21 cellular contexts compared by ENCODE assay signal in genomic region chr2:79792097-79792496, GRCh38.
"Had no signal": no experiment of that assay in that cellular context is flagged by ENCODE, and none has a peak within 500 bp of the region (broad histone marks: within the 10 kb centered on the region; RNA-seq: fewer than 3 reads in every experiment).

No MANE protein-coding gene starts in this region.

- H3K9me3 ChIP-seq: heart right ventricle, right atrium auricular region, tibial nerve had no signal

- H2AFZ ChIP-seq: parathyroid adenoma had no signal

- H3K79me2 ChIP-seq: parathyroid adenoma had no signal

- H3K27me3 ChIP-seq: esophagus squamous epithelium, heart right ventricle, right atrium auricular region, tibial nerve had no signal

- H3K4me1 ChIP-seq: esophagus squamous epithelium, heart right ventricle, parathyroid adenoma, right atrium auricular region, tibial nerve had no signal

- FAIRE-seq: bronchial epithelial cell, endometrium, islet of Langerhans had no signal

- H3K9ac ChIP-seq: parathyroid adenoma had no signal

- DNase-seq: activated B cell treated with CpG ODN at 0.5 μM for 24 hours; activated CD4-positive, alpha-beta T cell treated with anti-CD3 and anti-CD28 coated beads, Interleukin-2, amount 50 U/mL, for 1 hour; activated CD8-positive, alpha-beta T cell treated with anti-CD3 and anti-CD28 coated beads for 36 hours; activated T-cell treated with anti-CD3 and anti-CD28 coated beads, Interleukin-2, amount 50 U/mL, for 4 hours; effector CD8-positive, alpha-beta T cell; esophagus squamous epithelium; foreskin melanocyte; heart right ventricle; left ventricle myocardium superior; naive thymus-derived CD4-positive, alpha-beta T cell; nucleus accumbens; stimulated activated naive CD4-positive, alpha-beta T cell; T-helper 9 cell had no signal

- H3K27ac ChIP-seq: epithelial cell of prostate, esophagus squamous epithelium, heart right ventricle, parathyroid adenoma, right atrium auricular region, tibial nerve had no signal

- ATAC-seq: activated CD8-positive, alpha-beta T cell treated with anti-CD3 and anti-CD28 coated beads for 36 hours; activated naive CD4-positive, alpha-beta T cell treated with anti-CD3 and anti-CD28 coated beads, Interleukin-2, amount 50 U/mL, for 72 hours; activated T-cell treated with anti-CD3 and anti-CD28 coated beads, Interleukin-2, amount 50 U/mL, for 4 hours; heart right ventricle; left ventricle myocardium superior; naive thymus-derived CD4-positive, alpha-beta T cell had no signal

- H3K4me3 ChIP-seq: esophagus squamous epithelium, heart right ventricle, right atrium auricular region, tibial nerve had no signal

- H3K36me3 ChIP-seq: esophagus squamous epithelium, heart right ventricle, right atrium auricular region, tibial nerve had no signal
